In the genomic region with DNA sequence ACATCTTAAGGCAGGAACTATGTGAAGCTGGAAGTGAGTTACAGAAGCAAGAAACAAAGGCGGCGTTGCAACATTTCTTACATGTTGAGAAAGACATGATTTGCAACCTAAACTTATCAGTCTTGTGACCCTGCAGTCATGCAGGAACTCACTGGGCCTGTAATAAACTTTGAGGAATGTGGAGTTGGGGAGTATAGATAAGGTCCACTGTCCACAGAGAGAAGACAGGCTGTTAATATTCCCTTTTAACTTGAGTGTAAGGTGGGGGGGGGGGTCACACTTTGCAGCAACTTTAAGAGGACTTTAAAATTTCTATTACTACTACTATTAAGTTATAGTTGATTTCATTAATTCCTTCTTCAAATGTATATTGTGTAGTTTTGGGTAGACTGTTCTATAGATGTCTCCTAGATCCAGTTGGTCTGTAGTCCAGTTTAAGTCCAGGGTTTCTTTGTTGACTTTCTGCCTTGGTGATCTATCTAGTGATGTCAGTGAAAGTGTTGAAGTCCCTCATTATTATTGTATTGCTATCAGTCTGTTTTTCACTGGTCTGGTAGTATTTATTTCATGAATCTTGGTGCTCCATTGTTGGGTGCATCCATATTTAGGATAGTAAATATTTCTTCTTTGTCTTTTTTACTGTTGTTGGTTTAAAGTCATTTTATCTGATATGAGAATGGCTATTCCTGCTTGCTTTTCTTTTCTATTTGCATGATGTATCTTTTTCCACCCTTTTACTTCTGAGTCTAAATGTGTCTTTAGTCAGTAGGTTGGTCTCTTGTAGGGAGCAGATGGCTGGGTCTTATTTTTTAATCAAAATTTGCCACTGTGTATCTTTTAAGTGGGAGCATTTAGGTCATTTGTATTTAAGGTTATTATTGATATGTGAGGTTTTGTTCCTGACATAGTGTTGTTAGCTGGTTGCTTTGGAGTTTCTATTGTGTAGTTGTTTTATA, we compare ENCODE assay signal across 1 cellular context.
TF ChIP-seq lines count a peak whose summit lies in the region.

No MANE protein-coding gene starts in this region.

TF ChIP-seq in K562, 482 proteins besides CTCF, POLR2A, EP300 and RAD21 (continued from another document and continues in another):
- no peak for TF ChIP-seq SP2 (IDR thresholded peaks at IDR 0.05; ENCODE audit: extremely low read depth, low read depth, low read length, poor library complexity, severe bottlenecking)
- no peak for TF ChIP-seq ZNF354B (CRISPR knock-in tag; IDR thresholded peaks at IDR 0.05)
- no peak for TF ChIP-seq USF1 (CRISPR knock-in tag; IDR thresholded peaks at IDR 0.05)
- no peak for TF ChIP-seq ZNF140 (CRISPR knock-in tag; IDR thresholded peaks at IDR 0.05)
- peak; percentile 42; the same call in 1 of the 2 replicates for TF ChIP-seq SMAD3 (CRISPR knock-in tag; conservative IDR thresholded peaks at IDR 0.05)
- no peak for TF ChIP-seq SRSF9 (IDR thresholded peaks at IDR 0.05; ENCODE audit: borderline replicate concordance, low read depth, low read length)
- TF ChIP-seq MIER1 (IDR thresholded peaks at IDR 0.05; ENCODE audit: low read depth) = no peak
- TF ChIP-seq, protein P1, sequence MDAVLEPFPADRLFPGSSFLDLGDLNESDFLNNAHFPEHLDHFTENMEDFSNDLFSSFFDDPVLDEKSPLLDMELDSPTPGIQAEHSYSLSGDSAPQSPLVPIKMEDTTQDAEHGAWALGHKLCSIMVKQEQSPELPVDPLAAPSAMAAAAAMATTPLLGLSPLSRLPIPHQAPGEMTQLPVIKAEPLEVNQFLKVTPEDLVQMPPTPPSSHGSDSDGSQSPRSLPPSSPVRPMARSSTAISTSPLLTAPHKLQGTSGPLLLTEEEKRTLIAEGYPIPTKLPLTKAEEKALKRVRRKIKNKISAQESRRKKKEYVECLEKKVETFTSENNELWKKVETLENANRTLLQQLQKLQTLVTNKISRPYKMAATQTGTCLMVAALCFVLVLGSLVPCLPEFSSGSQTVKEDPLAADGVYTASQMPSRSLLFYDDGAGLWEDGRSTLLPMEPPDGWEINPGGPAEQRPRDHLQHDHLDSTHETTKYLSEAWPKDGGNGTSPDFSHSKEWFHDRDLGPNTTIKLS (IDR thresholded peaks at IDR 0.05; ENCODE audit: borderline replicate concordance, low read depth) = no peak
- TF ChIP-seq CTBP1 (IDR thresholded peaks at IDR 0.05; ENCODE audit: borderline replicate concordance) = no peak
- no peak for TF ChIP-seq RBM14 (IDR thresholded peaks at IDR 0.05; ENCODE audit: borderline replicate concordance, insufficient read depth, low read depth, low read length)
- no peak for TF ChIP-seq KAT2B (IDR thresholded peaks at IDR 0.05; ENCODE audit: low read depth, low read length)
- TF ChIP-seq, protein P2, sequence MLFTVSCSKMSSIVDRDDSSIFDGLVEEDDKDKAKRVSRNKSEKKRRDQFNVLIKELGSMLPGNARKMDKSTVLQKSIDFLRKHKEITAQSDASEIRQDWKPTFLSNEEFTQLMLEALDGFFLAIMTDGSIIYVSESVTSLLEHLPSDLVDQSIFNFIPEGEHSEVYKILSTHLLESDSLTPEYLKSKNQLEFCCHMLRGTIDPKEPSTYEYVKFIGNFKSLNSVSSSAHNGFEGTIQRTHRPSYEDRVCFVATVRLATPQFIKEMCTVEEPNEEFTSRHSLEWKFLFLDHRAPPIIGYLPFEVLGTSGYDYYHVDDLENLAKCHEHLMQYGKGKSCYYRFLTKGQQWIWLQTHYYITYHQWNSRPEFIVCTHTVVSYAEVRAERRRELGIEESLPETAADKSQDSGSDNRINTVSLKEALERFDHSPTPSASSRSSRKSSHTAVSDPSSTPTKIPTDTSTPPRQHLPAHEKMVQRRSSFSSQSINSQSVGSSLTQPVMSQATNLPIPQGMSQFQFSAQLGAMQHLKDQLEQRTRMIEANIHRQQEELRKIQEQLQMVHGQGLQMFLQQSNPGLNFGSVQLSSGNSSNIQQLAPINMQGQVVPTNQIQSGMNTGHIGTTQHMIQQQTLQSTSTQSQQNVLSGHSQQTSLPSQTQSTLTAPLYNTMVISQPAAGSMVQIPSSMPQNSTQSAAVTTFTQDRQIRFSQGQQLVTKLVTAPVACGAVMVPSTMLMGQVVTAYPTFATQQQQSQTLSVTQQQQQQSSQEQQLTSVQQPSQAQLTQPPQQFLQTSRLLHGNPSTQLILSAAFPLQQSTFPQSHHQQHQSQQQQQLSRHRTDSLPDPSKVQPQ (CRISPR knock-in tag; IDR thresholded peaks at IDR 0.05; ENCODE audit: borderline replicate concordance) = no peak
- no peak for TF ChIP-seq GTF2F1 (IDR thresholded peaks at IDR 0.05; ENCODE audit: low read depth, low read length)
- TF ChIP-seq KDM5B (IDR thresholded peaks at IDR 0.05; ENCODE audit: insufficient replicate concordance, low read depth, low read length) = no peak
- peak; percentile 88 for TF ChIP-seq SOX6 (IDR thresholded peaks at IDR 0.05)
- TF ChIP-seq ZNF592 (IDR thresholded peaks at IDR 0.05) = no peak
- TF ChIP-seq RBM17 (IDR thresholded peaks at IDR 0.05; ENCODE audit: borderline replicate concordance, low read depth, low read length) = no peak
- no peak for TF ChIP-seq TAF9B (IDR thresholded peaks at IDR 0.05; ENCODE audit: partially characterized antibody)
- TF ChIP-seq C11orf30 (IDR thresholded peaks at IDR 0.05; ENCODE audit: low read depth) = no peak
- TF ChIP-seq, protein P3, sequence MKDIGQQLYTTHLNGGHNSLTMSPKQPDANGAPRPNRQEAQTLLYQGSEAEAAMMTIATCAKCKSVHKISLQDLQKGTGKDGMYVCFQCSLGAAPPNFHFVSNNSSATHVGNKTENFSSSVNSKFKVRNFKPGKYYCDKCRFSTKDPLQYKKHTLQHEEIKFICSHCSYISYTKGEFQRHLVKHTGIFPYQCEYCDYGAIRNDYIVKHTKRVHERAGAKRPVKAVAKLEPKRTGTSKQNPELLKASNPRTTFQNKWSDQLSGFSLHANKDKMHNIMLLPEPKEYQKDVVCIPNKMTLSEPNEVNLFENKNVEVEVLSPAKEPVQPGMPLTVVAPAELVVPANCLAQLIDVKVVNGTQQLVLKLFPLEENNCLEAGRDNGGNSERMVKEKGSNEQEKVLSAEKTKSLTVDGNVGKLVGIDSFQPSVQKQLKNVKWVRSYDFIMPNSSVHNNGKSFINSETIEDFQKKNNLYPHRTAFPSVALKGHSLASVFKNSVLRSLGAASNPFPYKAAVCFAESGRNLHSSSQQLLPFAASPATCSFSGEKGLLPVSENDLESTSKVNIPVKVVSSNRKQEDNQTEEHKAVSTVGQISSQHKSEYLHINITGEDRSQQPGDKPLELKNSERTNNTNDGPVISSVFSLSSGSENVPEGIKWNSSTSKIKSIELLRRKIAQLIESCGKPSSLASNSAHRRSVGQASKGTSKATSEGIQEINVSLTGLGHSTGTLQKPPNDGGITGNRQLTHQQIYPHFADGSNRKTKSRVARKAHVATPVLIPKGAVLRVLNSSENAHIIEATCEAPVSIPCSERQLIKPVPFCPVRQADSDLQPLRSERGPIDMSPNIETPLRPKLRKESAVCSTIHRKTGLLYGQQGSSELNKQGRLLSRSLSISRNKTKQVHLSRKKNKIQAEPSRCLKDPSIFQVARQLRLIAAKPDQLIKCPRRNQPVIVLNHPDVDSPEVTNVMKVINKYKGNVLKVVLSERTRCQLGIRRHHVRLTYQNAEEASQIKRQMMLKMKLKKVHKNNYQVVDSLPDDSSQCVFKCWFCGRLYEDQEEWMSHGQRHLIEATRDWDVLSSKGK (CRISPR knock-in tag; IDR thresholded peaks at IDR 0.05) = no peak
- TF ChIP-seq CXXC5 (CRISPR knock-in tag; IDR thresholded peaks at IDR 0.05) = 0 out of 2 replicates have a peak, but pooled peaks have one; percentile 29
- peak; percentile 66 to 95; a peak in 3 of 4 replicates for TF ChIP-seq TEAD1 (CRISPR knock-in tag; IDR thresholded peaks at IDR 0.05)
- TF ChIP-seq EGR1 (conservative IDR thresholded peaks at IDR 0.05) = no peak
- TF ChIP-seq ZNF239 (CRISPR knock-in tag; IDR thresholded peaks at IDR 0.05) = no peak
- peak; percentile 69 for TF ChIP-seq FOSL1 (tag; conservative IDR thresholded peaks at IDR 0.05)
- TF ChIP-seq CBX1 (IDR thresholded peaks at IDR 0.05; ENCODE audit: low read depth) = no peak
- TF ChIP-seq XRCC3 (IDR thresholded peaks at IDR 0.05) = no peak
- TF ChIP-seq NR2C2 (CRISPR knock-in tag; IDR thresholded peaks at IDR 0.05) = no peak
- peak; percentile 47; the same call in 1 of the 2 replicates for TF ChIP-seq NR2C2 (tag; IDR thresholded peaks at IDR 0.05)
- no peak for TF ChIP-seq MECOM (CRISPR knock-in tag; IDR thresholded peaks at IDR 0.05)
- TF ChIP-seq ZNF583 (CRISPR knock-in tag; IDR thresholded peaks at IDR 0.05) = no peak
- TF ChIP-seq TCFL5 (CRISPR knock-in tag; conservative IDR thresholded peaks at IDR 0.05) = no peak
- TF ChIP-seq REST (CRISPR knock-in tag; IDR thresholded peaks at IDR 0.05; ENCODE audit: low read depth) = no peak
- TF ChIP-seq SMAD4 (CRISPR knock-in tag; conservative IDR thresholded peaks at IDR 0.05) = peak; percentile 51; the same call in 1 of the 2 replicates
- TF ChIP-seq ZNF644 (tag; IDR thresholded peaks at IDR 0.05; ENCODE audit: low read depth) = peak; percentile 54; the same call in 1 of the 2 replicates
- TF ChIP-seq CBX2 (IDR thresholded peaks at IDR 0.05; ENCODE audit: insufficient read depth, low read length, poor library complexity, severe bottlenecking) = no peak
- TF ChIP-seq MTA2 (IDR thresholded peaks at IDR 0.05; ENCODE audit: low read depth) = peak; percentile 82
- TF ChIP-seq ZNF12 (CRISPR knock-in tag; IDR thresholded peaks at IDR 0.05) = no peak
- 0 out of 2 replicates have a peak, but pooled peaks have one; percentile 9 for TF ChIP-seq GATA2 (CRISPR knock-in tag; IDR thresholded peaks at IDR 0.05)
- no peak for TF ChIP-seq JUN (IDR thresholded peaks at IDR 0.05; ENCODE audit: borderline replicate concordance, low read depth, low read length)
- TF ChIP-seq JUN (CRISPR knock-in tag; IDR thresholded peaks at IDR 0.05; ENCODE audit: borderline replicate concordance) = no peak
- TF ChIP-seq RNF2 (IDR thresholded peaks at IDR 0.05) = peak; percentile 43; the same call in 1 of the 2 replicates
- peak; percentile 32; the same call in 1 of the 2 replicates for TF ChIP-seq PML (IDR thresholded peaks at IDR 0.05; ENCODE audit: low read length)
- TF ChIP-seq HEY1 (CRISPR knock-in tag; IDR thresholded peaks at IDR 0.05; ENCODE audit: borderline replicate concordance) = no peak
- no peak for TF ChIP-seq ZNF830 (CRISPR knock-in tag; IDR thresholded peaks at IDR 0.05)
- TF ChIP-seq, protein P4, sequence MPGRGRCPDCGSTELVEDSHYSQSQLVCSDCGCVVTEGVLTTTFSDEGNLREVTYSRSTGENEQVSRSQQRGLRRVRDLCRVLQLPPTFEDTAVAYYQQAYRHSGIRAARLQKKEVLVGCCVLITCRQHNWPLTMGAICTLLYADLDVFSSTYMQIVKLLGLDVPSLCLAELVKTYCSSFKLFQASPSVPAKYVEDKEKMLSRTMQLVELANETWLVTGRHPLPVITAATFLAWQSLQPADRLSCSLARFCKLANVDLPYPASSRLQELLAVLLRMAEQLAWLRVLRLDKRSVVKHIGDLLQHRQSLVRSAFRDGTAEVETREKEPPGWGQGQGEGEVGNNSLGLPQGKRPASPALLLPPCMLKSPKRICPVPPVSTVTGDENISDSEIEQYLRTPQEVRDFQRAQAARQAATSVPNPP (IDR thresholded peaks at IDR 0.05; ENCODE audit: borderline replicate concordance, insufficient read depth, insufficient read length) = no peak
